8 cellular contexts compared by ENCODE assay signal in genomic region chr3:52831500-52832301, GRCh38. TPM values are rescaled to one million over a fixed set of nuclear protein-coding genes. Genes with fewer than 3 reads are reported as not detected.
DNase-seq lines count a peak whose midpoint lies in the region; ATAC-seq, FAIRE-seq and TF ChIP-seq lines count a peak whose summit lies in the region.

No MANE protein-coding gene starts in this region.

- H3K27ac Mint-ChIP-seq in GM23338: no peak overlapping the region

- no peak for TF ChIP-seq POLR2A in HepG2 (IDR thresholded peaks at IDR 0.05; ENCODE audit: insufficient read depth in 1 of 2, low read depth in 2 of 2, low read length in 2 of 2)

- 0% methylated on average over 5 of the region's 21 CpGs for WGBS in HepG2 (ENCODE audit: low lambda C conversion rate)

- H3K27ac ChIP-seq in HepG2 (ENCODE audit: extremely low read length, insufficient read depth, low read length) (no peak overlapping the region), GM23338 (ENCODE audit: low read depth) (no peak overlapping the region)

- H4K20me1 ChIP-seq in HepG2 (ENCODE audit: insufficient read depth, low read length) (no peaks in the 10 kb centered on the region), GM23338 (replicated peaks; ENCODE audit: insufficient read depth) (no peaks in the 10 kb centered on the region)

- no peaks in the 10 kb centered on the region for H3K9me2 ChIP-seq in GM23338 (ENCODE audit: insufficient read depth)

- H3K36me3 ChIP-seq in HepG2 (replicated peaks in 1 of 2; ENCODE audit: control insufficient read depth in 1 of 2, insufficient read depth in 2 of 2, low read length in 2 of 2): no peaks in the 10 kb centered on the region
- no peaks in the 10 kb centered on the region; the same call in 1 of the 2 replicates for H3K36me3 ChIP-seq in GM23338 (ENCODE audit: insufficient read depth)

- CTCF ChIA-PET in HepG2 (lab: Yijun Ruan, JAX; ENCODE audit: low intra/inter-chr PET ratio, low total read pairs): no interaction called here

- no peaks in the 10 kb centered on the region for H3K9me3 ChIP-seq in HepG2 (ENCODE audit: low read length)

- POLR2A ChIA-PET in HepG2 (lab: Yijun Ruan, JAX): interaction anchor here (1.8 kb wide), 1 partner anchor 37 kb away, joined by 4 read pairs; the partner anchor contains the start of gene ITIH3

- no peak for TF ChIP-seq RAD21 in HepG2 (CRISPR knock-in tag; IDR thresholded peaks at IDR 0.05)

- no peaks in the 10 kb centered on the region for H3K27me3 ChIP-seq in HepG2 (ENCODE audit: control insufficient read depth in 1 of 2, insufficient read depth in 2 of 2, low read length in 2 of 2)
- H3K27me3 ChIP-seq in GM23338 (ENCODE audit: insufficient read depth): no peaks in the 10 kb centered on the region

- ATAC-seq in HepG2: peak; percentile 13
- ATAC-seq in GM23338: no peak

- in situ Hi-C loops in HepG2 (cut with HindIII; ENCODE audit: extremely low pct_ligation_motif_present, low pct_unique_long_range_greater_than_20kb): no loop called here

- peak; percentile 51 for DNase-seq in AG09319 (ENCODE audit: extremely low read depth, low read depth)
- peak; percentile 78 for DNase-seq in LoVo (ENCODE audit: low spot score)
- DNase-seq in brain pericyte (ENCODE audit: low read depth, low spot score): peak; percentile 70
- DNase-seq in HepG2 (ENCODE audit: low spot score): peak; percentile 64
- DNase-seq in effector CD4-positive, alpha-beta T cell: no peak
- no peak for DNase-seq in GM23338 (ENCODE audit: low spot score)
- DNase-seq in stimulated activated CD4-positive, alpha-beta T cell treated with anti-CD3 and anti-CD28 coated beads, Interleukin-2, amount 100 ng/mL, for 48 hours: no peak
- DNase-seq in GM10266 (ENCODE audit: extremely low spot score): no peak

- no peak for TF ChIP-seq EP300 in HepG2 (IDR thresholded peaks at IDR 0.05; ENCODE audit: low read depth in 2 of 2, low read length in 2 of 2)
- no peak for TF ChIP-seq EP300 in HepG2 (CRISPR knock-in tag; IDR thresholded peaks at IDR 0.05; ENCODE audit: borderline replicate concordance)

- H3K4me1 Mint-ChIP-seq in GM23338: peaks cover 25% of the 10 kb centered on the region

- H3F3A ChIP-seq in GM23338 (replicated peaks; ENCODE audit: low read depth): no peaks in the 10 kb centered on the region

- no peaks in the 10 kb centered on the region; the same call in 2 of the 3 replicates for H3K36me3 Mint-ChIP-seq in GM23338 (ENCODE audit: low read depth)

- FAIRE-seq in HepG2 (lab: Jason Lieb, UNC): peak; percentile 43

- H2AFZ ChIP-seq in HepG2 (ENCODE audit: low read length): no peak overlapping the region
- no peak overlapping the region for H2AFZ ChIP-seq in GM23338

- H3K4me3 ChIP-seq in HepG2 (replicated peaks in 1 of 3; ENCODE audit: insufficient read depth in 1 of 3, low read depth in 2 of 3, low read length in 3 of 3) (peak overlapping the region in 2 of 3 experiments; percentile 35 to 60; a peak in 3 of 6 replicates), GM23338 (no peak overlapping the region)

- no peak overlapping the region for H3K9ac ChIP-seq in HepG2 (ENCODE audit: insufficient read depth, low read depth, low read length)

- H3K4me3 Mint-ChIP-seq in GM23338: no peak overlapping the region

- H3K79me2 ChIP-seq in HepG2 (ENCODE audit: insufficient read depth, low read length) (no peaks in the 10 kb centered on the region), GM23338 (replicated peaks; ENCODE audit: insufficient read depth) (no peaks in the 10 kb centered on the region)

- peak overlapping the region; percentile 86 for H3K4me2 ChIP-seq in HepG2 (ENCODE audit: low read depth, low read length)
- H3K4me2 ChIP-seq in GM23338: no peak overlapping the region

- peaks cover 13% of the 10 kb centered on the region for H3K27me3 Mint-ChIP-seq in GM23338 (ENCODE audit: insufficient read depth, low read depth, poor library complexity)

- H3K4me1 ChIP-seq in HepG2 (ENCODE audit: insufficient read depth, low read length): peaks cover 75% of the 10 kb centered on the region
- H3K4me1 ChIP-seq in GM23338 (ENCODE audit: insufficient read depth): no peaks in the 10 kb centered on the region

- H3K9me3 Mint-ChIP-seq in GM23338: no peaks in the 10 kb centered on the region

- intact Hi-C loops in HepG2 (cut with micrococcal nuclease; ENCODE audit: unreplicated experiment): no loop called here

- TF ChIP-seq CTCF in AG09319 (IDR thresholded peaks at IDR 0.05; ENCODE audit: low read depth, low read length) (no peak), HepG2 (CRISPR knock-in tag; IDR thresholded peaks at IDR 0.05) (no peak), GM23338 (conservative IDR thresholded peaks at IDR 0.05; ENCODE audit: low read depth in 2 of 2) (no peak), GM10266 (IDR thresholded peaks at IDR 0.05; ENCODE audit: control insufficient read depth, insufficient read depth, low read depth, missing control alignments) (no peak)

- no TSS peak for BruUV-seq in HepG2 (replicated peaks; lab: Mats Ljungman, UMichigan)

RNA-seq across cellular contexts. Expression of gene ITIH4, which starts 1.2 kb away (rescaled TPM):
- total RNA-seq in HepG2 (2016; rRNA removed; fragmentation: Illumina TruSeq; extraction: Trizol): 1.5 and 5.3 TPM in 2 replicates
- 1.1 and 1.6 TPM in 2 replicates for total RNA-seq in HepG2 (2016; cell fraction: cytosol; rRNA removed; fragmentation: Illumina TruSeq; extraction: Trizol; ENCODE audit: low read depth)
- 2.2 and 6.6 TPM in 2 replicates for total RNA-seq in HepG2 (2016; cell fraction: insoluble cytoplasmic fraction; rRNA removed; fragmentation: Illumina TruSeq; extraction: Trizol)
- 1.0 and 2.3 TPM in 2 replicates for total RNA-seq in HepG2 (2016; cell fraction: membrane; rRNA removed; fragmentation: Illumina TruSeq; extraction: Trizol)
- total RNA-seq in HepG2 (2016; cell fraction: nucleus; rRNA removed; fragmentation: Illumina TruSeq; extraction: Trizol): 6.0 and 8.7 TPM in 2 replicates
- polyA plus RNA-seq in HepG2 (2011; rRNA removed) (2.7 and 3.7 TPM in 2 replicates), GM23338 (2016; fragmentation: Nextera tagmentation; extraction: Ambion mirVana) (0.82 and 0.89 TPM in 2 replicates)
- polyA plus RNA-seq in HepG2 (2011; cell fraction: cytosol; rRNA removed): 1.1 and 1.6 TPM in 2 replicates
- 6.7 and 7.2 TPM in 2 replicates for polyA plus RNA-seq in HepG2 (2011; cell fraction: nucleus; rRNA removed)
- 0.95 TPM in 1 of 2 replicates, not detected in the other for polyA plus RNA-seq in HepG2 (2012)
- 0.76 and 1.1 TPM in 2 replicates for polyA plus RNA-seq in HepG2 (2016; cell fraction: cytosol; fragmentation: Illumina TruSeq; extraction: Trizol; ENCODE audit: low read depth)
- 1.3 and 1.6 TPM in 2 replicates for polyA plus RNA-seq in HepG2 (2016; cell fraction: insoluble cytoplasmic fraction; fragmentation: Illumina TruSeq; extraction: Trizol; ENCODE audit: low read depth)
- polyA plus RNA-seq in HepG2 (2016; cell fraction: membrane; fragmentation: Illumina TruSeq; extraction: Trizol; ENCODE audit: low read depth): 1.2 and 1.4 TPM in 2 replicates
- 10.2 and 12.6 TPM in 2 replicates for polyA plus RNA-seq in HepG2 (2016; cell fraction: nucleus; fragmentation: Illumina TruSeq; extraction: Trizol; ENCODE audit: insufficient read depth, low read depth)
- 1.8 and 2.5 TPM in 2 replicates for polyA minus RNA-seq in HepG2 (2011; rRNA and poly(A)+ RNA removed; ENCODE audit: low replicate concordance)
- 0.59 and 0.97 TPM in 2 replicates for polyA minus RNA-seq in HepG2 (2011; cell fraction: cytosol; rRNA and poly(A)+ RNA removed)
- polyA minus RNA-seq in HepG2 (2011; cell fraction: nucleus; rRNA and poly(A)+ RNA removed): 0.64 and 2.5 TPM in 2 replicates
- total RNA-seq in GM23338 (2014; rRNA removed; shearing (Covaris generic)): 1.4 and 6.4 TPM in 2 replicates

RNA-seq across cellular contexts. Expression of gene MUSTN1, which starts 3.1 kb away (rescaled TPM):
- 1.3 and 1.4 TPM in 2 replicates for total RNA-seq in HepG2 (2016; rRNA removed; fragmentation: Illumina TruSeq; extraction: Trizol)
- total RNA-seq in HepG2 (2016; cell fraction: cytosol; rRNA removed; fragmentation: Illumina TruSeq; extraction: Trizol; ENCODE audit: low read depth): 1.1 TPM in 1 of 2 replicates, not detected in the other
- 1.8 and 2.0 TPM in 2 replicates for total RNA-seq in HepG2 (2016; cell fraction: insoluble cytoplasmic fraction; rRNA removed; fragmentation: Illumina TruSeq; extraction: Trizol)
- 0.62 and 1.3 TPM in 2 replicates for total RNA-seq in HepG2 (2016; cell fraction: membrane; rRNA removed; fragmentation: Illumina TruSeq; extraction: Trizol)
- 1.5 and 1.8 TPM in 2 replicates for total RNA-seq in HepG2 (2016; cell fraction: nucleus; rRNA removed; fragmentation: Illumina TruSeq; extraction: Trizol)
- 0.60 and 0.84 TPM in 2 replicates for polyA plus RNA-seq in HepG2 (2011; rRNA removed)
- polyA plus RNA-seq in HepG2 (2011; cell fraction: cytosol; rRNA removed): 0.46 and 0.76 TPM in 2 replicates
- 8.5 TPM in 2 replicates for polyA plus RNA-seq in HepG2 (2011; cell fraction: nucleus; rRNA removed)
- polyA plus RNA-seq in HepG2 (2012): 0.59 and 1.6 TPM in 2 replicates
- 0.95 and 1.2 TPM in 2 replicates for polyA plus RNA-seq in HepG2 (2016; cell fraction: cytosol; fragmentation: Illumina TruSeq; extraction: Trizol; ENCODE audit: low read depth)
- polyA plus RNA-seq in HepG2 (2016; cell fraction: insoluble cytoplasmic fraction; fragmentation: Illumina TruSeq; extraction: Trizol; ENCODE audit: low read depth): 1.7 and 2.2 TPM in 2 replicates
- polyA plus RNA-seq in HepG2 (2016; cell fraction: membrane; fragmentation: Illumina TruSeq; extraction: Trizol; ENCODE audit: low read depth): 0.33 and 0.93 TPM in 2 replicates
- 4.6 and 6.7 TPM in 2 replicates for polyA plus RNA-seq in HepG2 (2016; cell fraction: nucleus; fragmentation: Illumina TruSeq; extraction: Trizol; ENCODE audit: insufficient read depth, low read depth)
- 0.54 TPM in 1 of 2 replicates, not detected in the other for polyA minus RNA-seq in HepG2 (2011; rRNA and poly(A)+ RNA removed; ENCODE audit: low replicate concordance)
- not detected in 2 replicates for polyA minus RNA-seq in HepG2 (2011; cell fraction: cytosol; rRNA and poly(A)+ RNA removed)
- not detected in 2 replicates for polyA minus RNA-seq in HepG2 (2011; cell fraction: nucleus; rRNA and poly(A)+ RNA removed)
- 1.4 TPM in 1 of 2 replicates, not detected in the other for total RNA-seq in GM23338 (2014; rRNA removed; shearing (Covaris generic))
- 0.40 and 1.2 TPM in 2 replicates for polyA plus RNA-seq in GM23338 (2016; fragmentation: Nextera tagmentation; extraction: Ambion mirVana)

RNA-seq across cellular contexts. Expression of gene ITIH3, which starts 37.1 kb away (rescaled TPM):
- 38.9 and 105 TPM in 2 replicates for total RNA-seq in HepG2 (2016; rRNA removed; fragmentation: Illumina TruSeq; extraction: Trizol)
- total RNA-seq in HepG2 (2016; cell fraction: cytosol; rRNA removed; fragmentation: Illumina TruSeq; extraction: Trizol; ENCODE audit: low read depth): 10.8 and 12.0 TPM in 2 replicates
- total RNA-seq in HepG2 (2016; cell fraction: insoluble cytoplasmic fraction; rRNA removed; fragmentation: Illumina TruSeq; extraction: Trizol): 37.6 and 103 TPM in 2 replicates
- 14.7 and 16.8 TPM in 2 replicates for total RNA-seq in HepG2 (2016; cell fraction: membrane; rRNA removed; fragmentation: Illumina TruSeq; extraction: Trizol)
- 132 and 140 TPM in 2 replicates for total RNA-seq in HepG2 (2016; cell fraction: nucleus; rRNA removed; fragmentation: Illumina TruSeq; extraction: Trizol)
- polyA plus RNA-seq in HepG2 (2011; rRNA removed) (632 and 1,233 TPM in 2 replicates), GM23338 (2016; fragmentation: Nextera tagmentation; extraction: Ambion mirVana) (not detected in 2 replicates)
- polyA plus RNA-seq in HepG2 (2011; cell fraction: cytosol; rRNA removed): 347 and 666 TPM in 2 replicates
- 3,464 and 4,379 TPM in 2 replicates for polyA plus RNA-seq in HepG2 (2011; cell fraction: nucleus; rRNA removed)
- polyA plus RNA-seq in HepG2 (2012): 718 and 962 TPM in 2 replicates
- polyA plus RNA-seq in HepG2 (2016; cell fraction: cytosol; fragmentation: Illumina TruSeq; extraction: Trizol; ENCODE audit: low read depth): 7.0 and 7.3 TPM in 2 replicates
- 31.3 and 36.2 TPM in 2 replicates for polyA plus RNA-seq in HepG2 (2016; cell fraction: insoluble cytoplasmic fraction; fragmentation: Illumina TruSeq; extraction: Trizol; ENCODE audit: low read depth)
- 10.3 TPM in 2 replicates for polyA plus RNA-seq in HepG2 (2016; cell fraction: membrane; fragmentation: Illumina TruSeq; extraction: Trizol; ENCODE audit: low read depth)
- 273 and 284 TPM in 2 replicates for polyA plus RNA-seq in HepG2 (2016; cell fraction: nucleus; fragmentation: Illumina TruSeq; extraction: Trizol; ENCODE audit: insufficient read depth, low read depth)
- 0.26 and 415 TPM in 2 replicates for polyA minus RNA-seq in HepG2 (2011; rRNA and poly(A)+ RNA removed; ENCODE audit: low replicate concordance)
- 134 and 348 TPM in 2 replicates for polyA minus RNA-seq in HepG2 (2011; cell fraction: cytosol; rRNA and poly(A)+ RNA removed)
- 662 and 1,024 TPM in 2 replicates for polyA minus RNA-seq in HepG2 (2011; cell fraction: nucleus; rRNA and poly(A)+ RNA removed)
- total RNA-seq in GM23338 (2014; rRNA removed; shearing (Covaris generic)): 0.31 TPM in 1 of 2 replicates, not detected in the other

RNA-seq across cellular contexts. Expression of gene ITIH1, which starts 54.3 kb away (rescaled TPM):
- total RNA-seq in HepG2 (2016; rRNA removed; fragmentation: Illumina TruSeq; extraction: Trizol): 9.8 and 12.3 TPM in 2 replicates
- 7.6 and 10.0 TPM in 2 replicates for total RNA-seq in HepG2 (2016; cell fraction: cytosol; rRNA removed; fragmentation: Illumina TruSeq; extraction: Trizol; ENCODE audit: low read depth)
- total RNA-seq in HepG2 (2016; cell fraction: insoluble cytoplasmic fraction; rRNA removed; fragmentation: Illumina TruSeq; extraction: Trizol): 7.8 and 12.6 TPM in 2 replicates
- total RNA-seq in HepG2 (2016; cell fraction: membrane; rRNA removed; fragmentation: Illumina TruSeq; extraction: Trizol): 10.1 and 13.2 TPM in 2 replicates
- 10.1 and 14.4 TPM in 2 replicates for total RNA-seq in HepG2 (2016; cell fraction: nucleus; rRNA removed; fragmentation: Illumina TruSeq; extraction: Trizol)
- 19.6 and 46.5 TPM in 2 replicates for polyA plus RNA-seq in HepG2 (2011; rRNA removed)
- 19.0 and 27.6 TPM in 2 replicates for polyA plus RNA-seq in HepG2 (2011; cell fraction: cytosol; rRNA removed)
- 84.4 and 124 TPM in 2 replicates for polyA plus RNA-seq in HepG2 (2011; cell fraction: nucleus; rRNA removed)
- polyA plus RNA-seq in HepG2 (2012): 39.9 and 42.6 TPM in 2 replicates
- 8.5 and 8.8 TPM in 2 replicates for polyA plus RNA-seq in HepG2 (2016; cell fraction: cytosol; fragmentation: Illumina TruSeq; extraction: Trizol; ENCODE audit: low read depth)
- polyA plus RNA-seq in HepG2 (2016; cell fraction: insoluble cytoplasmic fraction; fragmentation: Illumina TruSeq; extraction: Trizol; ENCODE audit: low read depth): 9.1 and 10.1 TPM in 2 replicates
- 8.5 and 11.6 TPM in 2 replicates for polyA plus RNA-seq in HepG2 (2016; cell fraction: membrane; fragmentation: Illumina TruSeq; extraction: Trizol; ENCODE audit: low read depth)
- 21.9 and 26.1 TPM in 2 replicates for polyA plus RNA-seq in HepG2 (2016; cell fraction: nucleus; fragmentation: Illumina TruSeq; extraction: Trizol; ENCODE audit: insufficient read depth, low read depth)
- 17.9 TPM in 1 of 2 replicates, not detected in the other for polyA minus RNA-seq in HepG2 (2011; rRNA and poly(A)+ RNA removed; ENCODE audit: low replicate concordance)
- polyA minus RNA-seq in HepG2 (2011; cell fraction: cytosol; rRNA and poly(A)+ RNA removed): 5.0 and 10.8 TPM in 2 replicates
- polyA minus RNA-seq in HepG2 (2011; cell fraction: nucleus; rRNA and poly(A)+ RNA removed): 9.7 and 16.8 TPM in 2 replicates
- not detected in 2 replicates for total RNA-seq in GM23338 (2014; rRNA removed; shearing (Covaris generic))
- not detected in 2 replicates for polyA plus RNA-seq in GM23338 (2016; fragmentation: Nextera tagmentation; extraction: Ambion mirVana)

Comparison
In these comparisons a context has a peak if more than half of its experiments do, and no peak if none do; other contexts are left out.
1. DNase-seq: peak in AG09319 (single experiment), LoVo (single experiment), brain pericyte (single experiment) and HepG2 (single experiment); none in effector CD4-positive, alpha-beta T cell (single experiment), GM23338 (single experiment), stimulated activated CD4-positive, alpha-beta T cell treated with anti-CD3 and anti-CD28 coated beads, Interleukin-2, amount 100 ng/mL, for 48 hours (0 of 2) and GM10266 (single experiment).